ENCODE assay signal across 14 cellular contexts in genomic region chr19:18399008-18399407, GRCh38. TPM values are rescaled to one million over a fixed set of nuclear protein-coding genes. Genes with fewer than 3 reads are reported as not detected.
A peak's percentile ranks its signal among the peaks of the same experiment; 100 is the strongest.
DNase-seq lines count a peak whose midpoint lies in the region; ATAC-seq and TF ChIP-seq lines count a peak whose summit lies in the region.
"Had no signal": no experiment of that assay in that cellular context is flagged by ENCODE, and none has a peak within 500 bp of the region (broad histone marks: within the 10 kb centered on the region; RNA-seq: fewer than 3 reads in every experiment).

No MANE protein-coding gene starts in this region.

- TF ChIP-seq POLR2A in gastrocnemius medialis (IDR thresholded peaks at IDR 0.05): no peak

- CTCF ChIA-PET in WTC11 (lab: Charles Lee): interaction anchor here (1.4 to 6.6 kb wide), 4 partner anchors 10 to 70 kb away, joined by 3 to 73 read pairs (median 18); partner anchors contain the start of gene GDF15

- no peaks in the 10 kb centered on the region for H3K4me1 ChIP-seq in lung (ENCODE audit: control insufficient read depth in 2 of 2, insufficient read depth in 2 of 2, low read length in 2 of 2)
- H3K4me1 ChIP-seq in gastrocnemius medialis: peaks cover 0 to 4% of the 10 kb centered on the region in 2 donors
- H3K4me1 ChIP-seq: uterus had no signal

- H3K9me3 ChIP-seq in lung (ENCODE audit: control insufficient read depth in 2 of 2, insufficient read depth in 1 of 2, low read length in 1 of 2): no peaks in the 10 kb centered on the region
- no peaks in the 10 kb centered on the region for H3K9me3 ChIP-seq in gastrocnemius medialis
- H3K9me3 ChIP-seq: uterus had no signal

- no peaks in the 10 kb centered on the region for H3K9me3 Mint-ChIP-seq in WTC11
- H3K9me3 Mint-ChIP-seq: naive B cell had no signal

- 30 to 50% methylated on average over 6 of the region's 6 CpGs for WGBS in lung, 2 donors

- H3K36me3 Mint-ChIP-seq in WTC11: no peaks in the 10 kb centered on the region
- H3K36me3 Mint-ChIP-seq: activated naive CD8-positive, alpha-beta T cell; naive B cell had no signal

- peaks cover 8% of the 10 kb centered on the region for H3K4me1 Mint-ChIP-seq in WTC11

- intact Hi-C loops in gastrocnemius medialis (cut with DNase I; ENCODE audit: low total_unique reads): no loop called here

- in situ Hi-C loops in gastrocnemius medialis (cut with MboI; ENCODE audit: low sequenced_read_pairs in 4 of 4): no loop called here

- DNase-seq in AG20443 (ENCODE audit: low spot score) (peak; percentile 65), LHCN-M2 (ENCODE audit: low read depth) (peak; percentile 47), dermis microvascular lymphatic vessel endothelial cell (ENCODE audit: low read depth in 2 of 2) (peak; percentile 26 to 44), lung (ENCODE audit: low spot score) (no peak), gastrocnemius medialis (no peak), cortex of kidney (lab: John Stamatoyannopoulos, UW) (no peak), WTC11 (ENCODE audit: low spot score) (no peak)
- DNase-seq: C1 segment of cervical spinal cord, naive B cell, NCI-H1930, T-helper 17 cell, uterus had no signal

- no peak overlapping the region for H3K4me3 Mint-ChIP-seq in WTC11
- H3K4me3 Mint-ChIP-seq: activated naive CD8-positive, alpha-beta T cell; T-helper 17 cell had no signal

- no peak for TF ChIP-seq CTCF in lung (IDR thresholded peaks at IDR 0.05; ENCODE audit: control extremely low read depth, extremely low read depth)
- TF ChIP-seq CTCF in gastrocnemius medialis (IDR thresholded peaks at IDR 0.05 in 4 of 5, conservative IDR thresholded peaks at IDR 0.05 in 1 of 5): no peak
- no peak for TF ChIP-seq CTCF in WTC11 (IDR thresholded peaks at IDR 0.05)

- ATAC-seq in lung (ENCODE audit: insufficient read depth, low FRiP score) (peak; percentile 50), gastrocnemius medialis (no peak), GM18909 (IDR thresholded peaks at IDR 0.05; ENCODE audit: poor library complexity, unreplicated experiment) (no peak), WTC11 (no peak)
- ATAC-seq: T-helper 17 cell had no signal

- no peaks in the 10 kb centered on the region for H3K27me3 ChIP-seq in lung (ENCODE audit: control insufficient read depth, insufficient read depth)
- no peaks in the 10 kb centered on the region for H3K27me3 ChIP-seq in gastrocnemius medialis

- H3K36me3 ChIP-seq in lung (ENCODE audit: control insufficient read depth in 2 of 2, insufficient read depth in 2 of 2, low read length in 2 of 2) (no peaks in the 10 kb centered on the region), gastrocnemius medialis (no peaks in the 10 kb centered on the region)
- H3K36me3 ChIP-seq: uterus had no signal

- H3K27me3 Mint-ChIP-seq in WTC11 (ENCODE audit: low read depth): peaks cover 3% of the 10 kb centered on the region; the same call in 1 of the 2 replicates
- H3K27me3 Mint-ChIP-seq: naive B cell had no signal

- POLR2A ChIA-PET in WTC11 (lab: Charles Lee): interaction anchor here (1.0 kb wide), 1 partner anchor 15 kb away, joined by 3 read pairs; no protein-coding TSS in a partner anchor

- H3K27ac ChIP-seq in lung (ENCODE audit: low read depth in 1 of 2, low read length in 1 of 2) (no peak overlapping the region), gastrocnemius medialis (no peak overlapping the region)
- H3K27ac ChIP-seq: uterus had no signal

- H3K27ac Mint-ChIP-seq in WTC11: no peak overlapping the region
- H3K27ac Mint-ChIP-seq: activated naive CD8-positive, alpha-beta T cell; T-helper 17 cell had no signal

- no peak overlapping the region for H3K4me3 ChIP-seq in lung
- H3K4me3 ChIP-seq in gastrocnemius medialis: no peak overlapping the region
- H3K4me3 ChIP-seq: uterus had no signal

TF ChIP-seq in WTC11, 78 proteins besides CTCF, POLR2A, EP300 and RAD21:
- no peak for TF ChIP-seq MLX (CRISPR knock-in tag; IDR thresholded peaks at IDR 0.05)
- TF ChIP-seq JUN (CRISPR knock-in tag; IDR thresholded peaks at IDR 0.05): no peak
- TF ChIP-seq TP53 (CRISPR knock-in tag; IDR thresholded peaks at IDR 0.05): no peak

RNA-seq across cellular contexts. Expression of gene LRRC25, which starts 1.6 kb away (rescaled TPM):
- not detected in 2 replicates for total RNA-seq in LHCN-M2 (2014; rRNA removed)
- not detected for polyA plus RNA-seq in LHCN-M2 (2012)
- not detected in 2 replicates for total RNA-seq in dermis microvascular lymphatic vessel endothelial cell
- total RNA-seq in lung: 10 to 100 TPM in 1 of 2 donors, 1 to 10 TPM in 1; 8.5 to 38.0 TPM
- polyA plus RNA-seq in lung: 100 to 1,000 TPM in 1 of 2 donors, 10 to 100 TPM in 1; 16.1 to 119 TPM
- 1 to 10 TPM in 3 of 4 donors, under 1 TPM in 1; 0.34 to 4.2 (median 2.3) TPM for total RNA-seq in gastrocnemius medialis
- total RNA-seq in WTC11 (2021): 0.07 to 0.31 TPM (median 0.18 TPM) in 3 replicates

RNA-seq across cellular contexts. Expression of gene GDF15, which starts 13.1 kb away (rescaled TPM):
- total RNA-seq in LHCN-M2 (2014; rRNA removed): 109 and 147 TPM in 2 replicates
- polyA plus RNA-seq in LHCN-M2 (2012): 25.4 TPM
- 74.8 and 238 TPM in 2 replicates for total RNA-seq in dermis microvascular lymphatic vessel endothelial cell
- total RNA-seq in lung: 10 to 100 TPM; 49.7 to 64.0 TPM
- polyA plus RNA-seq in lung: 100 to 1,000 TPM in 1 of 2 donors, 10 to 100 TPM in 1; 45.4 to 119 TPM
- 1 to 10 TPM in 2 of 4 donors, not detected in 2; 1.4 to 2.7 TPM for total RNA-seq in gastrocnemius medialis
- total RNA-seq in WTC11 (2021): 18.3 to 27.3 TPM (median 19.1 TPM) in 3 replicates

RNA-seq across cellular contexts. Expression of gene SSBP4, which starts 20.2 kb away (rescaled TPM):
- total RNA-seq in LHCN-M2 (2014; rRNA removed) (41.6 and 64.2 TPM in 2 replicates), dermis microvascular lymphatic vessel endothelial cell (33.9 and 53.5 TPM in 2 replicates), lung (10 to 100 TPM; 31.7 to 95.3 TPM), gastrocnemius medialis (10 to 100 TPM; 24.7 to 65.2 (median 44.1) TPM), WTC11 (2021) (44.5 to 51.2 TPM (median 47.4 TPM) in 3 replicates)
- 20.1 TPM for polyA plus RNA-seq in LHCN-M2 (2012)
- polyA plus RNA-seq in lung: 10 to 100 TPM; 60.3 to 84.4 TPM

RNA-seq across cellular contexts. Expression of gene ISYNA1, which starts 38.9 kb away (rescaled TPM):
- total RNA-seq in LHCN-M2 (2014; rRNA removed) (0.83 and 0.86 TPM in 2 replicates), dermis microvascular lymphatic vessel endothelial cell (38.1 and 57.3 TPM in 2 replicates), lung (10 to 100 TPM; 24.9 to 56.7 TPM), gastrocnemius medialis (10 to 100 TPM in 1 of 4 donors, 1 to 10 TPM in 3; 5.1 to 29.1 (median 7.8) TPM), WTC11 (2021) (236 to 310 TPM (median 307 TPM) in 3 replicates)
- 1.8 TPM for polyA plus RNA-seq in LHCN-M2 (2012)
- polyA plus RNA-seq in lung: 10 to 100 TPM; 14.7 to 25.1 TPM

RNA-seq across cellular contexts. Expression of gene PGPEP1, which starts 58.6 kb away (rescaled TPM):
- total RNA-seq in LHCN-M2 (2014; rRNA removed): 8.0 and 11.0 TPM in 2 replicates
- 13.1 TPM for polyA plus RNA-seq in LHCN-M2 (2012)
- 19.4 and 20.6 TPM in 2 replicates for total RNA-seq in dermis microvascular lymphatic vessel endothelial cell
- total RNA-seq in lung: 10 to 100 TPM; 14.0 to 41.6 TPM
- 10 to 100 TPM; 13.0 to 15.9 TPM for polyA plus RNA-seq in lung
- total RNA-seq in gastrocnemius medialis: 10 to 100 TPM; 11.7 to 42.3 (median 23.6) TPM
- 39.2 to 68.1 TPM (median 40.8 TPM) in 3 replicates for total RNA-seq in WTC11 (2021)

Comparison
In these comparisons a context has a peak if more than half of its experiments do, and no peak if none do; other contexts are left out.
1. DNase-seq: peak in AG20443 (single experiment), LHCN-M2 (single experiment) and dermis microvascular lymphatic vessel endothelial cell (2 of 2); none in lung (single experiment), gastrocnemius medialis (0 of 2), cortex of kidney (single experiment) and WTC11 (single experiment).